1 cellular context compared by ENCODE assay signal in the genomic region with DNA sequence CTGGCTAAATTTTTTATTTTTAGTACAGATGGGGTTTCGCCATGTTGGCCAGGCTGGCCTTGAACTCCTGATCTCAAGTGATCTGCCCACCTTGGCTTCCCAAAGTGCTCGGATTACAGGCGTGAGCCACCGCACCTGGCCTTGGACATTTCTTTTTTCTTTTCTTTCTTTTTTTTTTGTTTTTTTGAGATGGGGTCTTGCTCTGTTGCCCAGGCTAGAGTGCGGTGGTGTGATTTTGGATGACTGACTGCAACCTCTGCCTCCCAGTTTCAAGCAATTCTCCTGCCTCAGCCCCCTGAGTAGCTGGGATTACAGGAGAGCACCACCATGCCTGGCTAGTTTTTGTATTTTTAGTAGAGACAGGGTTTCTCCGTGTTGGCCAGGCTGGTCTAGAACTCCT. TPM values are rescaled to one million over a fixed set of nuclear protein-coding genes. Genes with fewer than 3 reads are reported as not detected.
"Had no signal": no experiment of that assay in that cellular context is flagged by ENCODE, and none has a peak within 500 bp of the region (broad histone marks: within the 10 kb centered on the region; RNA-seq: fewer than 3 reads in every experiment).

No MANE protein-coding gene starts in this region.

RNA-seq across cellular contexts. Expression of gene DLX2, which starts 11.5 kb away (rescaled TPM):
- total RNA-seq: GM12878 had no signal

RNA-seq across cellular contexts. Expression of gene DLX1, which starts 28.9 kb away (rescaled TPM):
- total RNA-seq: GM12878 had no signal
